8 cellular contexts compared by ENCODE assay signal in the genomic region with DNA sequence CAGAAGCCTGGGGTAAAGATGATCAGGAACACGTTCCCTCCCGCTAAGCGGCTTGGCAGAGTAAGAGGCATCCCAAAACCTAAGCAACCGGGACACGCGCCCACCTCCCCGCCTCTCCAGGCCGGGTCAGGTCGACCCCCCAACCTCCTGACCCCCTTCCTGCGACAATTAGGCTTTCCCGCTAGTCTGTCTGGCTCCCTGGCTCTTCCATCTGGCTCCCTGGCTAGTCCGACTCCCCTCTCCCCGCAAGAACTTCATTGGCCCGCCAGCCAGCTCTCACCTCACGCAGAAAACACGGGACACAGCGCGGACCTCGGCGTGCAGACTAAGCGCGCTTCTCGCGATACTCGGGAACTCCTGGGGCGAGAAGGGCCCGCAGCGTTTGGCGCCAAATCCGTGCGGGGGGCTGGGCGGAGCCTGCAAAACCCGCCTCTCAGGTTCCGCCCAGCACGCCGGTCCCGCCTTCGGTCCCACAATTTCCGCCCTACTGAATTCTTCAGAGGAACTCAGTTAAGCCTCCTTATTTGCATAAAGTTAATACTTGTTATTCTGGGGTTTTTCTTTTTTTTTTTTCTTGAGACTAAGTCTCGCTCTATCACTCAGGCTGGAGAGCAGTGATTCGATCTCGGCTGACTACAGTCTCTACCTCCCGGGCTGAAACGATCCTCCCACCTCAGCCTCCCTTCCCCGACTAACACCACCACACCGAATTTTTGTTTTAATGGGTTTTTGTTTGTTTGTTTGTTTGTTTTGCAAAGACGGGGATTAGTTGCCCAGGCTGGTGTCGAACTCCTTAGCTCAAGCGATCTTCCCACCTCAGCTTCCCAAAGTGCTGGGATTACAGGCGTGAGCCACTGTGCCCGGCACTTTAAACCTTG. TPM values are rescaled to one million over a fixed set of nuclear protein-coding genes. Genes with fewer than 3 reads are reported as not detected.
DNase-seq lines count a peak whose midpoint lies in the region; ATAC-seq and TF ChIP-seq lines count a peak whose summit lies in the region.

A gene with protein sequence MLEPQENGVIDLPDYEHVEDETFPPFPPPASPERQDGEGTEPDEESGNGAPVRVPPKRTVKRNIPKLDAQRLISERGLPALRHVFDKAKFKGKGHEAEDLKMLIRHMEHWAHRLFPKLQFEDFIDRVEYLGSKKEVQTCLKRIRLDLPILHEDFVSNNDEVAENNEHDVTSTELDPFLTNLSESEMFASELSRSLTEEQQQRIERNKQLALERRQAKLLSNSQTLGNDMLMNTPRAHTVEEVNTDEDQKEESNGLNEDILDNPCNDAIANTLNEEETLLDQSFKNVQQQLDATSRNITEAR (minus strand): TSS at position 327 of the 878 bp plus-strand sequence. CDS start 3,738 bp downstream, outside the sequence.

- peaks cover 0 to 26% (median 15%) of the 10 kb centered on the region in 6 donors for H3K4me1 ChIP-seq in spleen

- peak; percentile 90 for ATAC-seq in GM19035 (IDR thresholded peaks at IDR 0.05; ENCODE audit: unreplicated experiment)
- ATAC-seq in HG03342 (IDR thresholded peaks at IDR 0.05; ENCODE audit: unreplicated experiment): peak; percentile 86

- no peak for TF ChIP-seq POLR2A in spleen (IDR thresholded peaks at IDR 0.05)

- peaks cover 0 to 18% (median 4%) of the 10 kb centered on the region in 6 donors for H3K36me3 ChIP-seq in spleen

- DNase-seq in AG10803 (ENCODE audit: low read depth) (peak; percentile 95), NCI-H345 treated with DMSO at 0.1 percent for 48 hours (lab: John Stamatoyannopoulos, UW; ENCODE audit: unreplicated experiment) (peak; percentile 71), inferior parietal cortex (ENCODE audit: extremely low spot score) (peak; percentile 85), spleen (peak; percentile 99)
- peak; percentile 89 to 96 (median 95) for DNase-seq in activated CD4-positive, CD25-positive, alpha-beta regulatory T cell (lab: John Stamatoyannopoulos, UW)
- DNase-seq in central memory CD4-positive, alpha-beta T cell: peak; percentile 95

- H3K27me3 ChIP-seq in spleen (replicated peaks in 1 of 7): no peaks in the 10 kb centered on the region

- H3K4me3 ChIP-seq in AG10803 (ENCODE audit: low read length) (peak within 1 kb of the TSS; percentile 92), spleen (peak within 1 kb of the TSS; percentile 44 to 87 (median 66))

- 6 to 13% (median 8%) methylated on average over 38 to 51 of the region's 51 CpGs for WGBS in spleen, 5 donors

- peak within 1 kb of the TSS in 7 of 8 donors; percentile 63 to 84 (median 79) for H3K27ac ChIP-seq in spleen

- H3K9me3 ChIP-seq in spleen: no peaks in the 10 kb centered on the region

- intact Hi-C loops in spleen (cut with DNase I; ENCODE audit: low total_unique reads): no loop called here

- TF ChIP-seq CTCF in AG10803 (conservative IDR thresholded peaks at IDR 0.05; ENCODE audit: low read length) (no peak), spleen (IDR thresholded peaks at IDR 0.05 in 8 of 11, conservative IDR thresholded peaks at IDR 0.05 in 3 of 11) (peak in 4 of 11 experiments; percentile 18 to 36 (median 22))

RNA-seq across cellular contexts. Expression of the gene that starts here (rescaled TPM):
- total RNA-seq in spleen: 1 to 10 TPM; 5.2 to 9.4 (median 7.7) TPM
- polyA plus RNA-seq in spleen: 1 to 10 TPM; 2.7 to 4.9 (median 4.8) TPM

Comparison
In these comparisons a context has a peak if more than half of its experiments do, and no peak if none do; other contexts are left out.
1. Peak in every context shown above with its lines: DNase-seq, ATAC-seq, H3K4me3 ChIP-seq and H3K27ac ChIP-seq.